In the genomic region with DNA sequence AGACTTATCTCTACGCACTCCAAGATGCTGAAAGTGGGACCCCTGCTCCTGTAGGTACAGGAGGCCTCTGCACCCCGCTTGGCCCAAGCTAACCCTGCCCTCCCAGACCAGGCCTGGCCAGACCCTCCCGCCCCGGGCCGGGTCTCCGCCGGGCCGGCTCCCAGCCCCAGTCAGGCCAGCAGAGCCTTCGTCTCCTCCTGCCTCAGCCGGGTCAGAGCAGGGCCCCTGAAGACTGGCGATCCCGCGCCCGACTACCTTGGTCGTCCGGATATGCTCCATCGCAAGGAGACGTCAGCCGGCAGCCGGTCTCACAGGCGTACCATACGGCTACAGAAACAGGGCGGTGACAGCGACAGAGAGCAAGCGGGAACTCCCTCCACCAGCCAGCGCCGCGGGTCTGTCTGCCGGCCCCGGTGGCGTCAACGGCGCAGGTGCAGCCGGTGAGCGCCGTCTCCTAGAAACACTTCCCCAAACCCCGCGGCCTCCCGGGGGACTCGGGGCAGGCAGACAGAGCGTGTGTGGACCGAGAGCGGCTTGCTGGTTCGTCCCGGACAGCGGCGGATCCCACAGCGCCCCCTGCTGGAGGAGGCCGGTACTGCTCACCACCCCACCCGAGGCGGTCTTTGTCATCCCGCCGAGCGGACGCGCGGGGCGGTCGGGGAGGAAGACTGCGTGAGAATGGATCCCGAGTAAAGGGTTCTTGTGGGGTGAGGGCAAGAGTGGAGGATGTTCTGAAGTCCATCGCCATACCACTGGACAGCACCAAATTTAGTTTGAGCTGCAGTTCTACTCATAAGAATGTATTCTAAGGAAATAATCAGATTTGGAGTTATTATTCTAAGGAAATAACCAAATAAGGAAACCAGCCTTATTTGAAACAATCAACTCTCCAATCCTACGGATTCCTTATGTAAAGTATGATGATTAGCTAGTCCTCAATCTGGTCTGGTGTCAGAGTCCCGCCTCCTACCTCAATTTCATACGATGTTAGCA, we compare ENCODE assay signal across 1 cellular context.
TF ChIP-seq lines count a peak whose summit lies in the region.

A gene (minus strand): TSS at position 520 of the 993 bp plus-strand sequence. CDS start 241 bp downstream, at position 279.

TF ChIP-seq in HepG2, 621 proteins besides CTCF, POLR2A, EP300 and RAD21 (continued from another document and continues in another):
- TF ChIP-seq, protein P1, sequence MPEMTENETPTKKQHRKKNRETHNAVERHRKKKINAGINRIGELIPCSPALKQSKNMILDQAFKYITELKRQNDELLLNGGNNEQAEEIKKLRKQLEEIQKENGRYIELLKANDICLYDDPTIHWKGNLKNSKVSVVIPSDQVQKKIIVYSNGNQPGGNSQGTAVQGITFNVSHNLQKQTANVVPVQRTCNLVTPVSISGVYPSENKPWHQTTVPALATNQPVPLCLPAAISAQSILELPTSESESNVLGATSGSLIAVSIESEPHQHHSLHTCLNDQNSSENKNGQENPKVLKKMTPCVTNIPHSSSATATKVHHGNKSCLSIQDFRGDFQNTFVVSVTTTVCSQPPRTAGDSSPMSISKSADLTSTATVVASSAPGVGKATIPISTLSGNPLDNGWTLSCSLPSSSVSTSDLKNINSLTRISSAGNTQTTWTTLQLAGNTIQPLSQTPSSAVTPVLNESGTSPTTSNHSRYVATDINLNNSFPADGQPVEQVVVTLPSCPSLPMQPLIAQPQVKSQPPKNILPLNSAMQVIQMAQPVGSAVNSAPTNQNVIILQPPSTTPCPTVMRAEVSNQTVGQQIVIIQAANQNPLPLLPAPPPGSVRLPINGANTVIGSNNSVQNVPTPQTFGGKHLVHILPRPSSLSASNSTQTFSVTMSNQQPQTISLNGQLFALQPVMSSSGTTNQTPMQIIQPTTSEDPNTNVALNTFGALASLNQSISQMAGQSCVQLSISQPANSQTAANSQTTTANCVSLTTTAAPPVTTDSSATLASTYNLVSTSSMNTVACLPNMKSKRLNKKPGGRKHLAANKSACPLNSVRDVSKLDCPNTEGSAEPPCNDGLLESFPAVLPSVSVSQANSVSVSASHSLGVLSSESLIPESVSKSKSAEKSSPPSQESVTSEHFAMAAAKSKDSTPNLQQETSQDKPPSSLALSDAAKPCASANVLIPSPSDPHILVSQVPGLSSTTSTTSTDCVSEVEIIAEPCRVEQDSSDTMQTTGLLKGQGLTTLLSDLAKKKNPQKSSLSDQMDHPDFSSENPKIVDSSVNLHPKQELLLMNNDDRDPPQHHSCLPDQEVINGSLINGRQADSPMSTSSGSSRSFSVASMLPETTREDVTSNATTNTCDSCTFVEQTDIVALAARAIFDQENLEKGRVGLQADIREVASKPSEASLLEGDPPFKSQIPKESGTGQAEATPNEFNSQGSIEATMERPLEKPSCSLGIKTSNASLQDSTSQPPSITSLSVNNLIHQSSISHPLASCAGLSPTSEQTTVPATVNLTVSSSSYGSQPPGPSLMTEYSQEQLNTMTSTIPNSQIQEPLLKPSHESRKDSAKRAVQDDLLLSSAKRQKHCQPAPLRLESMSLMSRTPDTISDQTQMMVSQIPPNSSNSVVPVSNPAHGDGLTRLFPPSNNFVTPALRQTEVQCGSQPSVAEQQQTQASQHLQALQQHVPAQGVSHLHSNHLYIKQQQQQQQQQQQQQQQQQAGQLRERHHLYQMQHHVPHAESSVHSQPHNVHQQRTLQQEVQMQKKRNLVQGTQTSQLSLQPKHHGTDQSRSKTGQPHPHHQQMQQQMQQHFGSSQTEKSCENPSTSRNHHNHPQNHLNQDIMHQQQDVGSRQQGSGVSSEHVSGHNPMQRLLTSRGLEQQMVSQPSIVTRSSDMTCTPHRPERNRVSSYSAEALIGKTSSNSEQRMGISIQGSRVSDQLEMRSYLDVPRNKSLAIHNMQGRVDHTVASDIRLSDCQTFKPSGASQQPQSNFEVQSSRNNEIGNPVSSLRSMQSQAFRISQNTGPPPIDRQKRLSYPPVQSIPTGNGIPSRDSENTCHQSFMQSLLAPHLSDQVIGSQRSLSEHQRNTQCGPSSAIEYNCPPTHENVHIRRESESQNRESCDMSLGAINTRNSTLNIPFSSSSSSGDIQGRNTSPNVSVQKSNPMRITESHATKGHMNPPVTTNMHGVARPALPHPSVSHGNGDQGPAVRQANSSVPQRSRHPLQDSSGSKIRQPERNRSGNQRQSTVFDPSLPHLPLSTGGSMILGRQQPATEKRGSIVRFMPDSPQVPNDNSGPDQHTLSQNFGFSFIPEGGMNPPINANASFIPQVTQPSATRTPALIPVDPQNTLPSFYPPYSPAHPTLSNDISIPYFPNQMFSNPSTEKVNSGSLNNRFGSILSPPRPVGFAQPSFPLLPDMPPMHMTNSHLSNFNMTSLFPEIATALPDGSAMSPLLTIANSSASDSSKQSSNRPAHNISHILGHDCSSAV (CRISPR knock-in tag; IDR thresholded peaks at IDR 0.05; ENCODE audit: borderline replicate concordance) = no peak
- TF ChIP-seq, protein P2, sequence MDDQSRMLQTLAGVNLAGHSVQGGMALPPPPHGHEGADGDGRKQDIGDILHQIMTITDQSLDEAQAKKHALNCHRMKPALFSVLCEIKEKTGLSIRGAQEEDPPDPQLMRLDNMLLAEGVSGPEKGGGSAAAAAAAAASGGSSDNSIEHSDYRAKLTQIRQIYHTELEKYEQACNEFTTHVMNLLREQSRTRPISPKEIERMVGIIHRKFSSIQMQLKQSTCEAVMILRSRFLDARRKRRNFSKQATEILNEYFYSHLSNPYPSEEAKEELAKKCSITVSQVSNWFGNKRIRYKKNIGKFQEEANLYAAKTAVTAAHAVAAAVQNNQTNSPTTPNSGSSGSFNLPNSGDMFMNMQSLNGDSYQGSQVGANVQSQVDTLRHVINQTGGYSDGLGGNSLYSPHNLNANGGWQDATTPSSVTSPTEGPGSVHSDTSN (CRISPR knock-in tag; IDR thresholded peaks at IDR 0.05; ENCODE audit: borderline replicate concordance) = no peak
- no peak for TF ChIP-seq ZFAT (CRISPR knock-in tag; conservative IDR thresholded peaks at IDR 0.05)
- no peak for TF ChIP-seq NBN (conservative IDR thresholded peaks at IDR 0.05)
- TF ChIP-seq, protein P3, sequence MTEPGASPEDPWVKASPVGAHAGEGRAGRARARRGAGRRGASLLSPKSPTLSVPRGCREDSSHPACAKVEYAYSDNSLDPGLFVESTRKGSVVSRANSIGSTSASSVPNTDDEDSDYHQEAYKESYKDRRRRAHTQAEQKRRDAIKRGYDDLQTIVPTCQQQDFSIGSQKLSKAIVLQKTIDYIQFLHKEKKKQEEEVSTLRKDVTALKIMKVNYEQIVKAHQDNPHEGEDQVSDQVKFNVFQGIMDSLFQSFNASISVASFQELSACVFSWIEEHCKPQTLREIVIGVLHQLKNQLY (CRISPR knock-in tag; IDR thresholded peaks at IDR 0.05) = 0 out of 2 replicates have a peak, but pooled peaks have one; percentile 19
- peak; percentile 76 for TF ChIP-seq ZNF292 (CRISPR knock-in tag; IDR thresholded peaks at IDR 0.05; ENCODE audit: borderline replicate concordance, low read depth)
- no peak for TF ChIP-seq SALL2 (CRISPR knock-in tag; IDR thresholded peaks at IDR 0.05)
- no peak for TF ChIP-seq PHB2 (IDR thresholded peaks at IDR 0.05; ENCODE audit: partially characterized antibody)
- TF ChIP-seq, protein P4, sequence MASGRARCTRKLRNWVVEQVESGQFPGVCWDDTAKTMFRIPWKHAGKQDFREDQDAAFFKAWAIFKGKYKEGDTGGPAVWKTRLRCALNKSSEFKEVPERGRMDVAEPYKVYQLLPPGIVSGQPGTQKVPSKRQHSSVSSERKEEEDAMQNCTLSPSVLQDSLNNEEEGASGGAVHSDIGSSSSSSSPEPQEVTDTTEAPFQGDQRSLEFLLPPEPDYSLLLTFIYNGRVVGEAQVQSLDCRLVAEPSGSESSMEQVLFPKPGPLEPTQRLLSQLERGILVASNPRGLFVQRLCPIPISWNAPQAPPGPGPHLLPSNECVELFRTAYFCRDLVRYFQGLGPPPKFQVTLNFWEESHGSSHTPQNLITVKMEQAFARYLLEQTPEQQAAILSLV (CRISPR knock-in tag; IDR thresholded peaks at IDR 0.05; ENCODE audit: borderline replicate concordance) = 0 out of 2 replicates have a peak, but pooled peaks have one; percentile 28
- TF ChIP-seq, protein P5, sequence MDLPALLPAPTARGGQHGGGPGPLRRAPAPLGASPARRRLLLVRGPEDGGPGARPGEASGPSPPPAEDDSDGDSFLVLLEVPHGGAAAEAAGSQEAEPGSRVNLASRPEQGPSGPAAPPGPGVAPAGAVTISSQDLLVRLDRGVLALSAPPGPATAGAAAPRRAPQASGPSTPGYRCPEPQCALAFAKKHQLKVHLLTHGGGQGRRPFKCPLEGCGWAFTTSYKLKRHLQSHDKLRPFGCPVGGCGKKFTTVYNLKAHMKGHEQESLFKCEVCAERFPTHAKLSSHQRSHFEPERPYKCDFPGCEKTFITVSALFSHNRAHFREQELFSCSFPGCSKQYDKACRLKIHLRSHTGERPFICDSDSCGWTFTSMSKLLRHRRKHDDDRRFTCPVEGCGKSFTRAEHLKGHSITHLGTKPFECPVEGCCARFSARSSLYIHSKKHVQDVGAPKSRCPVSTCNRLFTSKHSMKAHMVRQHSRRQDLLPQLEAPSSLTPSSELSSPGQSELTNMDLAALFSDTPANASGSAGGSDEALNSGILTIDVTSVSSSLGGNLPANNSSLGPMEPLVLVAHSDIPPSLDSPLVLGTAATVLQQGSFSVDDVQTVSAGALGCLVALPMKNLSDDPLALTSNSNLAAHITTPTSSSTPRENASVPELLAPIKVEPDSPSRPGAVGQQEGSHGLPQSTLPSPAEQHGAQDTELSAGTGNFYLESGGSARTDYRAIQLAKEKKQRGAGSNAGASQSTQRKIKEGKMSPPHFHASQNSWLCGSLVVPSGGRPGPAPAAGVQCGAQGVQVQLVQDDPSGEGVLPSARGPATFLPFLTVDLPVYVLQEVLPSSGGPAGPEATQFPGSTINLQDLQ (CRISPR knock-in tag; IDR thresholded peaks at IDR 0.05) = peak; percentile 43; the same call in 1 of the 2 replicates
- no peak; the same call in 1 of the 2 replicates for TF ChIP-seq ZNF558 (CRISPR knock-in tag; IDR thresholded peaks at IDR 0.05; ENCODE audit: borderline replicate concordance)
- TF ChIP-seq PAF1 (CRISPR knock-in tag; IDR thresholded peaks at IDR 0.05) = no peak
- no peak for TF ChIP-seq SOX5 (CRISPR knock-in tag; IDR thresholded peaks at IDR 0.05; ENCODE audit: borderline replicate concordance)
- TF ChIP-seq SMC3 (IDR thresholded peaks at IDR 0.05; ENCODE audit: low read length) = no peak
- TF ChIP-seq, protein P6, sequence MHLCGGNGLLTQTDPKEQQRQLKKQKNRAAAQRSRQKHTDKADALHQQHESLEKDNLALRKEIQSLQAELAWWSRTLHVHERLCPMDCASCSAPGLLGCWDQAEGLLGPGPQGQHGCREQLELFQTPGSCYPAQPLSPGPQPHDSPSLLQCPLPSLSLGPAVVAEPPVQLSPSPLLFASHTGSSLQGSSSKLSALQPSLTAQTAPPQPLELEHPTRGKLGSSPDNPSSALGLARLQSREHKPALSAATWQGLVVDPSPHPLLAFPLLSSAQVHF (CRISPR knock-in tag; IDR thresholded peaks at IDR 0.05) = no peak
- no peak for TF ChIP-seq MATR3 (CRISPR knock-in tag; IDR thresholded peaks at IDR 0.05)
- peak; percentile 32; the same call in 1 of the 2 replicates for TF ChIP-seq ZNF572 (CRISPR knock-in tag; IDR thresholded peaks at IDR 0.05)
- TF ChIP-seq ZNF138 (CRISPR knock-in tag; IDR thresholded peaks at IDR 0.05; ENCODE audit: low read depth) = no peak
- TF ChIP-seq, protein P7, sequence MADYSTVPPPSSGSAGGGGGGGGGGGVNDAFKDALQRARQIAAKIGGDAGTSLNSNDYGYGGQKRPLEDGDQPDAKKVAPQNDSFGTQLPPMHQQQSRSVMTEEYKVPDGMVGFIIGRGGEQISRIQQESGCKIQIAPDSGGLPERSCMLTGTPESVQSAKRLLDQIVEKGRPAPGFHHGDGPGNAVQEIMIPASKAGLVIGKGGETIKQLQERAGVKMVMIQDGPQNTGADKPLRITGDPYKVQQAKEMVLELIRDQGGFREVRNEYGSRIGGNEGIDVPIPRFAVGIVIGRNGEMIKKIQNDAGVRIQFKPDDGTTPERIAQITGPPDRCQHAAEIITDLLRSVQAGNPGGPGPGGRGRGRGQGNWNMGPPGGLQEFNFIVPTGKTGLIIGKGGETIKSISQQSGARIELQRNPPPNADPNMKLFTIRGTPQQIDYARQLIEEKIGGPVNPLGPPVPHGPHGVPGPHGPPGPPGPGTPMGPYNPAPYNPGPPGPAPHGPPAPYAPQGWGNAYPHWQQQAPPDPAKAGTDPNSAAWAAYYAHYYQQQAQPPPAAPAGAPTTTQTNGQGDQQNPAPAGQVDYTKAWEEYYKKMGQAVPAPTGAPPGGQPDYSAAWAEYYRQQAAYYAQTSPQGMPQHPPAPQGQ (CRISPR knock-in tag; IDR thresholded peaks at IDR 0.05; ENCODE audit: borderline replicate concordance) = no peak
- no peak for TF ChIP-seq AKAP8 (CRISPR knock-in tag; IDR thresholded peaks at IDR 0.05)
- peak; percentile 73; the same call in 1 of the 2 replicates for TF ChIP-seq ZNF678 (CRISPR knock-in tag; IDR thresholded peaks at IDR 0.05)
- no peak for TF ChIP-seq ZNF839 (CRISPR knock-in tag; IDR thresholded peaks at IDR 0.05; ENCODE audit: borderline replicate concordance)
- no peak for TF ChIP-seq ZNF713 (CRISPR knock-in tag; IDR thresholded peaks at IDR 0.05)
- no peak for TF ChIP-seq ZNF83 (CRISPR knock-in tag; IDR thresholded peaks at IDR 0.05; ENCODE audit: borderline replicate concordance)
- TF ChIP-seq, protein P8, sequence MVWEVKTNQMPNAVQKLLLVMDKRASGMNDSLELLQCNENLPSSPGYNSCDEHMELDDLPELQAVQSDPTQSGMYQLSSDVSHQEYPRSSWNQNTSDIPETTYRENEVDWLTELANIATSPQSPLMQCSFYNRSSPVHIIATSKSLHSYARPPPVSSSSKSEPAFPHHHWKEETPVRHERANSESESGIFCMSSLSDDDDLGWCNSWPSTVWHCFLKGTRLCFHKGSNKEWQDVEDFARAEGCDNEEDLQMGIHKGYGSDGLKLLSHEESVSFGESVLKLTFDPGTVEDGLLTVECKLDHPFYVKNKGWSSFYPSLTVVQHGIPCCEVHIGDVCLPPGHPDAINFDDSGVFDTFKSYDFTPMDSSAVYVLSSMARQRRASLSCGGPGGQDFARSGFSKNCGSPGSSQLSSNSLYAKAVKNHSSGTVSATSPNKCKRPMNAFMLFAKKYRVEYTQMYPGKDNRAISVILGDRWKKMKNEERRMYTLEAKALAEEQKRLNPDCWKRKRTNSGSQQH (CRISPR knock-in tag; IDR thresholded peaks at IDR 0.05; ENCODE audit: low read depth) = peak; percentile 73; the same call in 1 of the 2 replicates
- no peak; the same call in 1 of the 2 replicates for TF ChIP-seq GABPA (IDR thresholded peaks at IDR 0.05; ENCODE audit: low read depth, low read length)
- peak; percentile 56; the same call in 1 of the 2 replicates for TF ChIP-seq GABPA (CRISPR knock-in tag; IDR thresholded peaks at IDR 0.05; ENCODE audit: low read depth)
- TF ChIP-seq TP53 (CRISPR knock-in tag; conservative IDR thresholded peaks at IDR 0.05) = no peak
- TF ChIP-seq ZMAT3 (CRISPR knock-in tag; conservative IDR thresholded peaks at IDR 0.05) = no peak; the same call in none of the 2 replicates
- TF ChIP-seq PITX1 (CRISPR knock-in tag; IDR thresholded peaks at IDR 0.05) = peak; percentile 12; the same call in 1 of the 2 replicates
- no peak for TF ChIP-seq NR3C1 (CRISPR knock-in tag; IDR thresholded peaks at IDR 0.05)
- TF ChIP-seq, protein P9, sequence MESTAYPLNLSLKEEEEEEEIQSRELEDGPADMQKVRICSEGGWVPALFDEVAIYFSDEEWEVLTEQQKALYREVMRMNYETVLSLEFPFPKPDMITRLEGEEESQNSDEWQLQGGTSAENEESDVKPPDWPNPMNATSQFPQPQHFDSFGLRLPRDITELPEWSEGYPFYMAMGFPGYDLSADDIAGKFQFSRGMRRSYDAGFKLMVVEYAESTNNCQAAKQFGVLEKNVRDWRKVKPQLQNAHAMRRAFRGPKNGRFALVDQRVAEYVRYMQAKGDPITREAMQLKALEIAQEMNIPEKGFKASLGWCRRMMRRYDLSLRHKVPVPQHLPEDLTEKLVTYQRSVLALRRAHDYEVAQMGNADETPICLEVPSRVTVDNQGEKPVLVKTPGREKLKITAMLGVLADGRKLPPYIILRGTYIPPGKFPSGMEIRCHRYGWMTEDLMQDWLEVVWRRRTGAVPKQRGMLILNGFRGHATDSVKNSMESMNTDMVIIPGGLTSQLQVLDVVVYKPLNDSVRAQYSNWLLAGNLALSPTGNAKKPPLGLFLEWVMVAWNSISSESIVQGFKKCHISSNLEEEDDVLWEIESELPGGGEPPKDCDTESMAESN (CRISPR knock-in tag; conservative IDR thresholded peaks at IDR 0.05) = peak; percentile 81
- TF ChIP-seq ZNF777 (CRISPR knock-in tag; IDR thresholded peaks at IDR 0.05) = no peak
